1 cellular context compared by ENCODE assay signal in genomic region chr6:87682310-87682709, GRCh38.
A peak's percentile ranks its signal among the peaks of the same experiment; 100 is the strongest.
TF ChIP-seq lines count a peak whose summit lies in the region.

No MANE protein-coding gene starts in this region.

TF ChIP-seq in GM12878, 131 proteins besides CTCF, POLR2A, EP300 and RAD21 (continued from another document and continues in another):
- no peak for TF ChIP-seq ZBTB11 (CRISPR knock-in tag; IDR thresholded peaks at IDR 0.05)
- no peak for TF ChIP-seq SIX5 (IDR thresholded peaks at IDR 0.05; ENCODE audit: low read depth, low read length, severe bottlenecking)
- no peak for TF ChIP-seq MYC (IDR thresholded peaks at IDR 0.05; ENCODE audit: insufficient read depth, insufficient read length, insufficient replicate concordance, low read length, severe bottlenecking)
- TF ChIP-seq EGR1 (IDR thresholded peaks at IDR 0.05; ENCODE audit: borderline replicate concordance in 1 of 2, low read depth in 2 of 2, low read length in 2 of 2) = no peak
- TF ChIP-seq KLF5 (IDR thresholded peaks at IDR 0.05; ENCODE audit: partially characterized antibody) = no peak
- peak; percentile 84 for TF ChIP-seq IKZF1 (conservative IDR thresholded peaks at IDR 0.05)
- no peak for TF ChIP-seq ZNF274 (IDR thresholded peaks at IDR 0.05; ENCODE audit: insufficient read depth, insufficient read length)
- TF ChIP-seq BMI1 (IDR thresholded peaks at IDR 0.05; ENCODE audit: borderline replicate concordance) = peak; percentile 55; the same call in 1 of the 2 replicates
- peak; percentile 77 for TF ChIP-seq CBFB (IDR thresholded peaks at IDR 0.05; ENCODE audit: low read depth)
- TF ChIP-seq ZBTB33 (IDR thresholded peaks at IDR 0.05) = no peak
- no peak for TF ChIP-seq SP1 (IDR thresholded peaks at IDR 0.05; ENCODE audit: low read depth, low read length)
- no peak for TF ChIP-seq NFXL1 (IDR thresholded peaks at IDR 0.05; ENCODE audit: borderline replicate concordance)
- 0 out of 2 replicates have a peak, but pooled peaks have one; percentile 21 for TF ChIP-seq PAX5 (IDR thresholded peaks at IDR 0.05; ENCODE audit: borderline replicate concordance, low read depth, low read length)
- TF ChIP-seq BACH1 (IDR thresholded peaks at IDR 0.05; ENCODE audit: borderline replicate concordance) = peak; percentile 69; the same call in 1 of the 2 replicates
- TF ChIP-seq PKNOX1 (IDR thresholded peaks at IDR 0.05) = peak; percentile 78
- no peak for TF ChIP-seq RCOR1 (conservative IDR thresholded peaks at IDR 0.05; ENCODE audit: low read depth, low read length)
- no peak for TF ChIP-seq HCFC1 (IDR thresholded peaks at IDR 0.05; ENCODE audit: low read length)
- TF ChIP-seq ATF7 (IDR thresholded peaks at IDR 0.05; ENCODE audit: low read depth) = 0 out of 2 replicates have a peak, but pooled peaks have one; percentile 25
- no peak for TF ChIP-seq RAD51 (IDR thresholded peaks at IDR 0.05)
- no peak for TF ChIP-seq ZNF207 (IDR thresholded peaks at IDR 0.05; ENCODE audit: borderline replicate concordance)
- peak; percentile 53; the same call in 1 of the 2 replicates for TF ChIP-seq PML (IDR thresholded peaks at IDR 0.05; ENCODE audit: low read length)
- no peak for TF ChIP-seq HDGF (IDR thresholded peaks at IDR 0.05)
- TF ChIP-seq ETV6 (conservative IDR thresholded peaks at IDR 0.05 in 1 of 2, IDR thresholded peaks at IDR 0.05 in 1 of 2; ENCODE audit: borderline replicate concordance in 1 of 2, low read depth in 1 of 2) = no peak
- peak; percentile 62 for TF ChIP-seq ATF2 (IDR thresholded peaks at IDR 0.05; ENCODE audit: low read length)
- no peak for TF ChIP-seq TCF3 (IDR thresholded peaks at IDR 0.05; ENCODE audit: borderline replicate concordance, insufficient read depth, low read depth, low read length)
- peak; percentile 23; the same call in 1 of the 2 replicates for TF ChIP-seq SPI1 (IDR thresholded peaks at IDR 0.05; ENCODE audit: borderline replicate concordance, insufficient read depth, low read depth, low read length)
- TF ChIP-seq NFYA (IDR thresholded peaks at IDR 0.05; ENCODE audit: borderline replicate concordance, low read depth, low read length) = no peak
- no peak for TF ChIP-seq REST (IDR thresholded peaks at IDR 0.05; ENCODE audit: low read depth, low read length)
- TF ChIP-seq CBX5 (IDR thresholded peaks at IDR 0.05; ENCODE audit: low read depth) = 0 out of 2 replicates have a peak, but pooled peaks have one; percentile 66
- no peak for TF ChIP-seq GABPA (IDR thresholded peaks at IDR 0.05; ENCODE audit: low read depth)
- no peak for TF ChIP-seq SUPT20H (IDR thresholded peaks at IDR 0.05; ENCODE audit: borderline replicate concordance, control insufficient read depth, low read depth, low read length)
- peak; percentile 82 for TF ChIP-seq DPF2 (IDR thresholded peaks at IDR 0.05)
- TF ChIP-seq MXI1 (IDR thresholded peaks at IDR 0.05; ENCODE audit: low read depth, low read length) = no peak
- no peak for TF ChIP-seq FOXK2 (IDR thresholded peaks at IDR 0.05)
- 0 out of 2 replicates have a peak, but pooled peaks have one; percentile 34 for TF ChIP-seq ZNF24 (IDR thresholded peaks at IDR 0.05)
- TF ChIP-seq, protein P1, sequence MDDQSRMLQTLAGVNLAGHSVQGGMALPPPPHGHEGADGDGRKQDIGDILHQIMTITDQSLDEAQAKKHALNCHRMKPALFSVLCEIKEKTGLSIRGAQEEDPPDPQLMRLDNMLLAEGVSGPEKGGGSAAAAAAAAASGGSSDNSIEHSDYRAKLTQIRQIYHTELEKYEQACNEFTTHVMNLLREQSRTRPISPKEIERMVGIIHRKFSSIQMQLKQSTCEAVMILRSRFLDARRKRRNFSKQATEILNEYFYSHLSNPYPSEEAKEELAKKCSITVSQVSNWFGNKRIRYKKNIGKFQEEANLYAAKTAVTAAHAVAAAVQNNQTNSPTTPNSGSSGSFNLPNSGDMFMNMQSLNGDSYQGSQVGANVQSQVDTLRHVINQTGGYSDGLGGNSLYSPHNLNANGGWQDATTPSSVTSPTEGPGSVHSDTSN (IDR thresholded peaks at IDR 0.05; ENCODE audit: insufficient replicate concordance, low read depth, low read length) = peak; percentile 34
- no peak for TF ChIP-seq POLR2AphosphoS5 (IDR thresholded peaks at IDR 0.05; ENCODE audit: low read length)
- no peak for TF ChIP-seq ZNF622 (IDR thresholded peaks at IDR 0.05)
- TF ChIP-seq CHD4 (IDR thresholded peaks at IDR 0.05) = no peak
- no peak for TF ChIP-seq NRF1 (conservative IDR thresholded peaks at IDR 0.05; ENCODE audit: low read depth, low read length)
- TF ChIP-seq POU2F2 (IDR thresholded peaks at IDR 0.05; ENCODE audit: borderline replicate concordance, low read depth, low read length) = no peak
- no peak for TF ChIP-seq JUND (IDR thresholded peaks at IDR 0.05; ENCODE audit: low read depth, low read length)
- no peak for TF ChIP-seq BRCA1 (IDR thresholded peaks at IDR 0.05; ENCODE audit: low read depth, low read length)
- no peak for TF ChIP-seq IRF5 (IDR thresholded peaks at IDR 0.05; ENCODE audit: borderline replicate concordance)
- peak; percentile 19; the same call in 1 of the 2 replicates for TF ChIP-seq GATAD2B (conservative IDR thresholded peaks at IDR 0.05; ENCODE audit: low read depth)
- no peak for TF ChIP-seq TAF1 (IDR thresholded peaks at IDR 0.05; ENCODE audit: borderline replicate concordance, low read depth, low read length)
- peak; percentile 99 for TF ChIP-seq MTA2 (IDR thresholded peaks at IDR 0.05; ENCODE audit: low read depth)
- TF ChIP-seq, protein P2, sequence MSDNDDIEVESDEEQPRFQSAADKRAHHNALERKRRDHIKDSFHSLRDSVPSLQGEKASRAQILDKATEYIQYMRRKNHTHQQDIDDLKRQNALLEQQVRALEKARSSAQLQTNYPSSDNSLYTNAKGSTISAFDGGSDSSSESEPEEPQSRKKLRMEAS (IDR thresholded peaks at IDR 0.05; ENCODE audit: low read depth, low read length) = no peak
- no peak for TF ChIP-seq ZZZ3 (IDR thresholded peaks at IDR 0.05; ENCODE audit: control insufficient read depth, insufficient read length, low read depth)
- no peak for TF ChIP-seq SMARCA5 (IDR thresholded peaks at IDR 0.05)
- no peak for TF ChIP-seq SUZ12 (IDR thresholded peaks at IDR 0.05; ENCODE audit: unreplicated experiment)
